Comparison of ENCODE assay signal across 23 cellular contexts in the genomic region with DNA sequence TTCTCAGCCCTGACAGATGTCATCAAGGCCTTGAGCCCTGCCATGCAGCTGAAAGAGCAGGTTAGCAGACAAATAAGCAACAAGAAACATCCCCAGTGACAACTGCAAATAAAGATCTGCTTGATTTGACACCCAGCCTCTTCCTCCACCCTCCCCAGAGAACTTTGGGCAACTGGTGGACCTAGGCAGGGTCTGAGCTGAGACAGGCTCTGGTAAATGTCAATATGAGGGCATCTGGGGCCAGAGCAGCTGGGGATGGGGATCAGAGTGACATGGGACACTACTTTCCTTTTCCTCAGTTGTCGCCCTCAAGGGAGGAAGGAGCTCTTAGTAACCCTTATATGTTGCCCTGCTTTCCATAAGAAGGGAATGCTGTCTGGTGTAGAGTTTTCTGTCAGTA.
"Had no signal": no experiment of that assay in that cellular context is flagged by ENCODE, and none has a peak within 500 bp of the region (broad histone marks: within the 10 kb centered on the region; RNA-seq: fewer than 3 reads in every experiment).

No MANE protein-coding gene starts in this region.

- FAIRE-seq: bronchial epithelial cell, colon had no signal

- H3K36me3 ChIP-seq: gastrocnemius medialis, stomach, thyroid gland, upper lobe of left lung, vagina had no signal

- H3K27ac ChIP-seq: gastrocnemius medialis, stomach, thyroid gland, upper lobe of left lung, vagina had no signal

- H3K4me3 ChIP-seq: gastrocnemius medialis, stomach, thyroid gland, upper lobe of left lung, vagina had no signal

- H3K4me1 ChIP-seq: gastrocnemius medialis, stomach, thyroid gland, upper lobe of left lung, vagina had no signal

- ATAC-seq: gastrocnemius medialis; naive thymus-derived CD4-positive, alpha-beta T cell; right cardiac atrium; stimulated activated naive B cell treated with anti-CD40 and anti-IgM and Interleukin-4, amounts not matched to agents 10 μg/mL and 1 μg/mL and 100 μg/mL, for 72 hours had no signal

- H3K27me3 ChIP-seq: gastrocnemius medialis, stomach, thyroid gland, upper lobe of left lung, vagina had no signal

- H3K9me3 ChIP-seq: gastrocnemius medialis, stomach, thyroid gland, upper lobe of left lung, vagina had no signal

- DNase-seq: activated CD4-positive, alpha-beta T cell treated with anti-CD3 and anti-CD28 coated beads for 4 hours; activated CD4-positive, alpha-beta T cell treated with anti-CD3 and anti-CD28 coated beads, Interleukin-2, amount 50 U/mL, for 4 hours; activated effector memory CD4-positive, alpha-beta T cell treated with Interleukin-2 at 50 U/mL for 16 hours; activated naive CD4-positive, alpha-beta T cell treated with Interleukin-2 at 50 U/mL for 16 hours; activated T-cell treated with anti-CD3 and anti-CD28 coated beads for 4 hours; anterior cingulate cortex; dermis blood vessel endothelial cell; effector CD4-positive, alpha-beta T cell; gastrocnemius medialis; hippocampal formation; midbrain; naive thymus-derived CD4-positive, alpha-beta T cell; posterior cingulate gyrus; right cardiac atrium; stimulated activated CD4-positive, alpha-beta T cell treated with anti-CD3 and anti-CD28 coated beads, Interleukin-15, amount 100 ng/mL, for 24 hours; stimulated activated CD4-positive, alpha-beta T cell treated with anti-CD3 and anti-CD28 coated beads, Interleukin-2, amount 100 ng/mL, for 24 hours; stimulated activated naive B cell treated with anti-CD40 and anti-IgM and Interleukin-4, amounts not matched to agents 10 μg/mL and 1 μg/mL and 100 μg/mL, for 72 hours; stomach; thyroid gland; upper lobe of left lung had no signal
